Comparison of ENCODE assay signal across 8 cellular contexts in genomic region chr1:1781526-1781903, GRCh38. TPM values are rescaled to one million over a fixed set of nuclear protein-coding genes. Genes with fewer than 3 reads are reported as not detected.
DNase-seq lines count a peak whose midpoint lies in the region; ATAC-seq and TF ChIP-seq lines count a peak whose summit lies in the region.

No MANE protein-coding gene starts in this region.

- H3K27ac Mint-ChIP-seq in central memory CD8-positive, alpha-beta T cell (ENCODE audit: low read depth), result peak overlapping the region; percentile 92
- peak overlapping the region; percentile 19 for H3K27ac Mint-ChIP-seq in osteocyte (ENCODE audit: unreplicated experiment)

- POLR2A ChIA-PET in HEK293T (lab: Yijun Ruan, JAX), result no interaction called here

- H3K27me3 Mint-ChIP-seq in central memory CD8-positive, alpha-beta T cell, result no peaks in the 10 kb centered on the region
- H3K27me3 Mint-ChIP-seq in osteocyte (ENCODE audit: unreplicated experiment), result no peaks in the 10 kb centered on the region

- CTCF ChIA-PET in HEK293T (lab: Yijun Ruan, JAX), result no interaction called here

- no peaks in the 10 kb centered on the region for H3K9me3 Mint-ChIP-seq in central memory CD8-positive, alpha-beta T cell
- no peaks in the 10 kb centered on the region for H3K9me3 Mint-ChIP-seq in osteocyte (ENCODE audit: unreplicated experiment)

- H3K4me3 Mint-ChIP-seq in central memory CD8-positive, alpha-beta T cell, result peak overlapping the region; percentile 80
- no peak overlapping the region for H3K4me3 Mint-ChIP-seq in osteocyte (ENCODE audit: unreplicated experiment)

- peaks cover 46% of the 10 kb centered on the region for H3K4me1 Mint-ChIP-seq in central memory CD8-positive, alpha-beta T cell
- peaks cover 36% of the 10 kb centered on the region for H3K4me1 Mint-ChIP-seq in osteocyte (ENCODE audit: unreplicated experiment)

- no peak for TF ChIP-seq CTCF in osteocyte (IDR thresholded peaks at IDR 0.05)

- ATAC-seq in central memory CD8-positive, alpha-beta T cell (replicated peaks; ENCODE audit: extremely low read depth, poor library complexity, severe bottlenecking), result no peak
- no peak for ATAC-seq in HG02763 (IDR thresholded peaks at IDR 0.05; ENCODE audit: unreplicated experiment)
- ATAC-seq in HG03432 (IDR thresholded peaks at IDR 0.05; ENCODE audit: unreplicated experiment), result no peak

- DNase-seq in ELF-1 (ENCODE audit: low read depth, low spot score) (peak; percentile 36), NCI-H510A (lab: John Stamatoyannopoulos, UW) (peak; percentile 45), osteocyte (ENCODE audit: extremely low spot score, unreplicated experiment) (no peak), NCI-H1092 (lab: John Stamatoyannopoulos, UW) (no peak), HEK293T (ENCODE audit: extremely low spot score) (no peak)
- DNase-seq in central memory CD8-positive, alpha-beta T cell (ENCODE audit: low spot score in 2 of 2), result no peak

- H3K36me3 Mint-ChIP-seq in central memory CD8-positive, alpha-beta T cell (ENCODE audit: insufficient read depth), result peaks cover 42% of the 10 kb centered on the region
- H3K36me3 Mint-ChIP-seq in osteocyte (ENCODE audit: unreplicated experiment), result peaks cover 12% of the 10 kb centered on the region

TF ChIP-seq in HEK293T, 16 proteins besides CTCF, POLR2A, EP300 and RAD21:
- TF ChIP-seq HDGF (IDR thresholded peaks at IDR 0.05; ENCODE audit: borderline replicate concordance), result no peak
- TF ChIP-seq L3MBTL2 (conservative IDR thresholded peaks at IDR 0.05), result no peak

RNA-seq across cellular contexts. Expression of gene NADK, which starts 3.2 kb away (rescaled TPM):
- 75.2 and 84.3 TPM in 2 replicates for total RNA-seq in osteocyte

RNA-seq across cellular contexts. Expression of gene CDK11A, which starts 57.4 kb away (rescaled TPM):
- 44.2 and 51.3 TPM in 2 replicates for total RNA-seq in osteocyte

Comparison
In these comparisons a context has a peak if more than half of its experiments do, and no peak if none do; other contexts are left out.
1. DNase-seq: peak in ELF-1 (single experiment) and NCI-H510A (single experiment); none in central memory CD8-positive, alpha-beta T cell (0 of 2), osteocyte (single experiment), NCI-H1092 (single experiment) and HEK293T (single experiment).